ENCODE assay signal across 14 cellular contexts in genomic region chr2:132167100-132167499, GRCh38. TPM values are rescaled to one million over a fixed set of nuclear protein-coding genes. Genes with fewer than 3 reads are reported as not detected.
"Had no signal": no experiment of that assay in that cellular context is flagged by ENCODE, and none has a peak within 500 bp of the region (broad histone marks: within the 10 kb centered on the region; RNA-seq: fewer than 3 reads in every experiment).

No MANE protein-coding gene starts in this region.

RNA-seq across cellular contexts. Expression of gene ANKRD30BL, which starts 5.3 kb away (rescaled TPM):
- total RNA-seq: activated naive CD4-positive, alpha-beta T cell treated with anti-CD3 and anti-CD28 coated beads for 36 hours; activated naive CD4-positive, alpha-beta T cell treated with anti-CD3 and anti-CD28 coated beads, Interleukin-2, amount 50 U/mL, for 72 hours; activated T-cell treated with anti-CD3 and anti-CD28 coated beads, Interleukin-2, amount 50 U/mL, for 4 hours; activated T-cell treated with anti-CD3 and anti-CD28 coated beads, Interleukin-2, amount 50 U/mL, for 72 hours; activated T-helper 1 cell treated with anti-CD3 and anti-CD28 coated beads, Interleukin-12 subunit alpha, Interleukin-12 subunit beta, Interleukin-2, Interleukin-4 antibody, amounts not matched to agents 30 ng/mL and 10 ng/mL and 1 ng/mL, durations not matched to agents 14 hours and 24 hours and 36 hours; activated T-helper 17 cell treated with anti-CD3 and anti-CD28 coated beads, Interleukin-2, amount 50 U/mL, for 72 hours; activated T-helper 2 cell treated with anti-CD3 and anti-CD28 coated beads, Interferon-gamma antibody, Interleukin-2, Interleukin-4, amounts not matched to agents 10 μg/mL and 5 μg/mL and 100 μg/mL, durations not matched to agents 14 hours and 24 hours and 36 hours; aorta; ascending aorta; astrocyte; body of pancreas; bronchial epithelial cell; cardiac septum; chondrocyte had no signal
